15 cellular contexts compared by ENCODE assay signal in the genomic region with DNA sequence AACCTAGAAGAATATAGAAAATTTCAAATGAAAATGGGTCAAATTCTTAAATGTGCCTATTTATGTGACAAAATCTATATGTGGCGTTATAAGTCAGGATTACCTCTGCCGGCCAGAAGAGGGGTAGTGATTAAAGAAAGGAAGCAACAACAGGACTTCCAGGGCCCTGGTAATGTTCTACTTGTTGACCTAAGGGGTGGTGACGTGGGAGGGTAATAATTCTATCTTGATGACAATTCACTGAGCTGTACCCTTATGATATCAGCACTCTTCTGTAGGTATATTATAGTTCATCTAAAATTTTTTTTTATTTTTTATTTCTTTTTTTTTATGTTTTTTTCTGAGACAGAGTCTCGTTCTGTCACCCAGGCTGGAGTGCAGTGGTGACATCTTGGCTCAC.
DNase-seq lines count a peak whose midpoint lies in the region; ATAC-seq and TF ChIP-seq lines count a peak whose summit lies in the region.
"Had no signal": no experiment of that assay in that cellular context is flagged by ENCODE, and none has a peak within 500 bp of the region (broad histone marks: within the 10 kb centered on the region; RNA-seq: fewer than 3 reads in every experiment).

No MANE protein-coding gene starts in this region.

- H3K36me3 ChIP-seq in mucosa of descending colon (ENCODE audit: low read depth) (no peaks in the 10 kb centered on the region), WERI-Rb-1 (peaks cover 44% of the 10 kb centered on the region)

- H3K4me3 ChIP-seq in mucosa of descending colon (no peak overlapping the region), WERI-Rb-1 (ENCODE audit: low read depth, low read length) (no peak overlapping the region)
- H3K4me3 ChIP-seq: BLaER1 treated with 17β-estradiol and CSF1 and Interleukin-3, amounts not matched to agents 10 nM and 100 nM had no signal

- H3K27me3 ChIP-seq in WERI-Rb-1 (ENCODE audit: insufficient read depth, low read depth, severe bottlenecking), result no peaks in the 10 kb centered on the region
- H3K27me3 ChIP-seq: BLaER1 treated with 17β-estradiol and CSF1 and Interleukin-3, amounts not matched to agents 10 nM and 100 nM had no signal

- no peaks in the 10 kb centered on the region for H3K9me3 ChIP-seq in mucosa of descending colon
- no peaks in the 10 kb centered on the region for H3K9me3 ChIP-seq in WERI-Rb-1 (ENCODE audit: severe bottlenecking)
- H3K9me3 ChIP-seq: Caco-2 had no signal

- peaks cover 10% of the 10 kb centered on the region for H3K4me1 ChIP-seq in mucosa of descending colon (ENCODE audit: low read depth)
- H3K4me1 ChIP-seq: BLaER1 treated with 17β-estradiol and CSF1 and Interleukin-3, amounts not matched to agents 10 nM and 100 nM had no signal

- in situ Hi-C loops in ACHN (cut with HindIII; ENCODE audit: low pct_ligation_motif_present, low pct_unique_long_range_greater_than_20kb, low sequenced_read_pairs), result no loop called here

- intact Hi-C loops in mucosa of descending colon (cut with DNase I, micrococcal nuclease), result no loop called here

- peak; percentile 73 for ATAC-seq in mucosa of descending colon
- no peak for ATAC-seq in GM19455 (IDR thresholded peaks at IDR 0.05; ENCODE audit: unreplicated experiment)
- ATAC-seq: CD8-positive, alpha-beta T cell had no signal

- DNase-seq in HT-29 (ENCODE audit: low spot score), result peak; percentile 22
- peak in 1 of 3 donors; percentile 32 for DNase-seq in mucosa of descending colon
- DNase-seq in ACHN, result no peak
- no peak for DNase-seq in WERI-Rb-1
- DNase-seq: 8988T; AML-193; Caco-2; Calu3; CD4-positive, alpha-beta T cell; CD8-positive, alpha-beta T cell; DMS79 treated with DMSO at 0.1 percent for 48 hours; GF-D8 had no signal

- H3K27ac ChIP-seq in WERI-Rb-1, result no peak overlapping the region
- H3K27ac ChIP-seq: BLaER1 treated with 17β-estradiol and CSF1 and Interleukin-3, amounts not matched to agents 10 nM and 100 nM; C4-2B had no signal

- TF ChIP-seq CTCF in mucosa of descending colon (IDR thresholded peaks at IDR 0.05), result no peak
- no peak for TF ChIP-seq CTCF in WERI-Rb-1 (IDR thresholded peaks at IDR 0.05; ENCODE audit: low read depth, low read length)
